9 cellular contexts compared by ENCODE assay signal in the genomic region with DNA sequence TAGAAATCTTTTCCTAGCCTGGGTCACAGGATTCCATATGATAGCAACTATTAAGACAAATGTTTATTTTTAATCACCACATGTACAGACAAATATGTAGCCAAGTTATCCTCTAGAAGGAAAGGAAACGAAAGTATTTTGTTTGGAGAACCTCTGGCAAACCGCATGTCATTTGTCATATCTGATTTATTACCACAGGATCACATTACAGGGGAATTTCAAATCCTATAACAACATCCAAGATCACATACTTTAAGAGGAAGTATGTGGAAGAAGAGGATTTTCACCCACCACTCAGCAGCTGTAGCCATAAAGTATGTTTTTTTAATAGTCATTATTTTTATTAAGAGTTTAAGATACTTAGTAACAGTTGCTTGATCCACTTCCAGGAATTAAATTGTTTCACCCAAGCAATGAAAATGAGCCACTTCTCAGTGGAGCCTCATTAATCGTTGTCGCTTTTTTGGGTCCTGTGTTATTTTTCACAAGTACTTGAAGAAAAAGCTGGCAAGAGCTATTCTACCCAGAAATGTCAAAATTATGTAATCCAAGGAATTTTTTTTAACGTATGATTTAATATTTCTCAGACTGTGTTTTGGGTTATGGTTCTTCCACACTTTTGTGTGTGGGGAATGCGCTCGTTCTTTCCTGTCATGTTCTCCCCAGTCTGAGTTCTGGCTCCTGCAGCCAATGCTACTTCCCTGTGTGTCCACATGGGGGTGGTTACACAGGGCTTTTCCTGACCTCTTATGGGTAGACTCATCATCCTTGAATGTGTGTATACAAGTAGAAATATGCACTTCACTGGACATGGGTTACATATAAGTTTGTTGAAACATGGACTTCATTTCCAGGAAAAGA. TPM values are rescaled to one million over a fixed set of nuclear protein-coding genes. Genes with fewer than 3 reads are reported as not detected.
DNase-seq lines count a peak whose midpoint lies in the region; ATAC-seq and TF ChIP-seq lines count a peak whose summit lies in the region.
"Had no signal": no experiment of that assay in that cellular context is flagged by ENCODE, and none has a peak within 500 bp of the region (broad histone marks: within the 10 kb centered on the region; RNA-seq: fewer than 3 reads in every experiment).

No MANE protein-coding gene starts in this region.

- no peak overlapping the region for H3K4ac ChIP-seq in mesenchymal stem cell (ENCODE audit: low read depth in 1 of 2, low read length in 2 of 2)

- H2BK12ac ChIP-seq in mesenchymal stem cell (ENCODE audit: low read length in 2 of 2): no peak overlapping the region

- no peak overlapping the region for H3K4me2 ChIP-seq in mesenchymal stem cell (ENCODE audit: low read length, poor library complexity, severe bottlenecking)

- TF ChIP-seq CTCF in AG10803 (conservative IDR thresholded peaks at IDR 0.05; ENCODE audit: low read length): peak; percentile 70
- TF ChIP-seq CTCF in LNCAP (IDR thresholded peaks at IDR 0.05): peak; percentile 32

- H4K8ac ChIP-seq in mesenchymal stem cell (ENCODE audit: low read length): no peak overlapping the region

- no peak overlapping the region for H4K91ac ChIP-seq in mesenchymal stem cell (ENCODE audit: low read length)

- peaks cover 8% of the 10 kb centered on the region for H3K79me1 ChIP-seq in mesenchymal stem cell (replicated peaks; ENCODE audit: low read length, poor library complexity, severe bottlenecking)

- no peak overlapping the region for H2AK5ac ChIP-seq in mesenchymal stem cell (ENCODE audit: low read length, severe bottlenecking)

- H3K14ac ChIP-seq in mesenchymal stem cell (ENCODE audit: low read length in 2 of 2): no peak overlapping the region

- no peak overlapping the region for H2BK120ac ChIP-seq in mesenchymal stem cell (ENCODE audit: low read depth, low read length)

- no peaks in the 10 kb centered on the region for H3K9me3 ChIP-seq in mesenchymal stem cell (ENCODE audit: control insufficient read depth, low read length)
- H3K9me3 ChIP-seq: ovary had no signal

- ATAC-seq in HG03565 (IDR thresholded peaks at IDR 0.05; ENCODE audit: unreplicated experiment) (no peak), HG02973 (IDR thresholded peaks at IDR 0.05; ENCODE audit: unreplicated experiment) (no peak)

- H2BK15ac ChIP-seq in mesenchymal stem cell (ENCODE audit: low read depth, poor library complexity, severe bottlenecking): no peak overlapping the region

- peaks cover 21% of the 10 kb centered on the region for H3K4me1 ChIP-seq in mesenchymal stem cell (ENCODE audit: control insufficient read depth, insufficient read depth, low read depth, low read length)

- no peak overlapping the region for H2BK5ac ChIP-seq in mesenchymal stem cell (ENCODE audit: low read depth, low read length, poor library complexity, severe bottlenecking)

- peak overlapping the region; percentile 98 for H3K27ac ChIP-seq in mesenchymal stem cell (ENCODE audit: low read length, poor library complexity, severe bottlenecking)
- H3K27ac ChIP-seq: ovary had no signal

- H3K23ac ChIP-seq in mesenchymal stem cell (ENCODE audit: low read length in 2 of 2): no peak overlapping the region

- no peak overlapping the region for H3K18ac ChIP-seq in mesenchymal stem cell (ENCODE audit: low read depth in 1 of 2, low read length in 2 of 2)

- WGBS in mesenchymal stem cell: 28% methylated on average over 6 of the region's 7 CpGs

- H2AFZ ChIP-seq in mesenchymal stem cell (ENCODE audit: low read depth, low read length): no peak overlapping the region

- H3K36me3 ChIP-seq in mesenchymal stem cell (ENCODE audit: control insufficient read depth in 1 of 2, insufficient read depth in 2 of 2, low read depth in 1 of 2, low read length in 2 of 2): peaks cover 4 to 7% of the 10 kb centered on the region in 2 experiments
- H3K36me3 ChIP-seq: ovary had no signal

- no peak overlapping the region for H3K9ac ChIP-seq in mesenchymal stem cell (ENCODE audit: low read length)

- DNase-seq in AG10803 (ENCODE audit: low read depth): peak; percentile 85
- peak; percentile 66 for DNase-seq in cerebellar cortex (ENCODE audit: low spot score)
- DNase-seq in mesenchymal stem cell: peak; percentile 92
- DNase-seq in stimulated activated CD4-positive, alpha-beta T cell treated with anti-CD3 and anti-CD28 coated beads, Interleukin-4, amount 100 ng/mL, for 24 hours: no peak
- DNase-seq in SIG-M5 (lab: John Stamatoyannopoulos, UW): no peak

- H3K27me3 ChIP-seq in mesenchymal stem cell (ENCODE audit: control insufficient read depth in 1 of 2, insufficient read depth in 1 of 2, low read length in 2 of 2): peaks cover 0 to 7% of the 10 kb centered on the region in 2 experiments
- H3K27me3 ChIP-seq: ovary had no signal

- H3K4me3 ChIP-seq in AG10803 (ENCODE audit: low read length) (no peak overlapping the region), mesenchymal stem cell (ENCODE audit: insufficient read depth in 1 of 2, low read depth in 1 of 2, low read length in 2 of 2) (peak overlapping the region in 1 of 2 experiments; percentile 23)
- H3K4me3 ChIP-seq: ovary had no signal

RNA-seq across cellular contexts. Expression of a gene that starts 6.9 kb away (rescaled TPM):
- polyA plus RNA-seq in mesenchymal stem cell (2013, experiment 1 of 2): 6.3 TPM
- polyA plus RNA-seq in mesenchymal stem cell (2013, experiment 2 of 2): 5.7 TPM

Comparison
In these comparisons a context has a peak if more than half of its experiments do, and no peak if none do; other contexts are left out.
1. DNase-seq: peak in AG10803 (single experiment), cerebellar cortex (single experiment) and mesenchymal stem cell (single experiment); none in stimulated activated CD4-positive, alpha-beta T cell treated with anti-CD3 and anti-CD28 coated beads, Interleukin-4, amount 100 ng/mL, for 24 hours (single experiment) and SIG-M5 (single experiment).